1 cellular context compared by ENCODE assay signal in genomic region chr3:184135149-184135910, GRCh38.
TF ChIP-seq lines count a peak whose summit lies in the region.

Gene EIF2B5 (plus strand): TSS chr3:184135358. CDS start chr3:184135386, 28 bp downstream.

TF ChIP-seq in K562, 482 proteins besides CTCF, POLR2A, EP300 and RAD21 (continued from another document and continues in another):
- TF ChIP-seq ZFP36 (IDR thresholded peaks at IDR 0.05; ENCODE audit: low read depth, low read length, partially characterized antibody) (peak; percentile 29), ARID3B (CRISPR knock-in tag; IDR thresholded peaks at IDR 0.05; ENCODE audit: borderline replicate concordance) (no peak), CHD7 (IDR thresholded peaks at IDR 0.05; ENCODE audit: low read depth, low read length) (no peak), THRB (CRISPR knock-in tag; conservative IDR thresholded peaks at IDR 0.05) (no peak; the same call in 1 of the 2 replicates), ZNF12 (CRISPR knock-in tag; IDR thresholded peaks at IDR 0.05) (0 out of 2 replicates have a peak, but pooled peaks have one; percentile 20), SAP30 (IDR thresholded peaks at IDR 0.05; ENCODE audit: borderline replicate concordance, insufficient read depth, low read depth, low read length, poor library complexity, severe bottlenecking) (peak; percentile 83), CEBPB (tag; IDR thresholded peaks at IDR 0.05) (no peak), TSHZ1 (CRISPR knock-in tag; IDR thresholded peaks at IDR 0.05) (no peak), BRF2 (IDR thresholded peaks at IDR 0.05; ENCODE audit: borderline replicate concordance, insufficient read depth, insufficient read length) (no peak), FIP1L1 (IDR thresholded peaks at IDR 0.05; ENCODE audit: low read depth, low read length, poor library complexity, severe bottlenecking) (no peak), ZNF347 (CRISPR knock-in tag; IDR thresholded peaks at IDR 0.05; ENCODE audit: low read depth) (no peak), MECOM (CRISPR knock-in tag; IDR thresholded peaks at IDR 0.05) (no peak), HINFP (tag; conservative IDR thresholded peaks at IDR 0.05; ENCODE audit: low read depth) (no peak), ETV6 (IDR thresholded peaks at IDR 0.05; ENCODE audit: borderline replicate concordance in 1 of 2, low read depth in 2 of 2, low read length in 1 of 2) (0 out of 4 replicates have a peak, but pooled peaks have one; percentile 45 to 58), ETV6 (CRISPR knock-in tag; IDR thresholded peaks at IDR 0.05; ENCODE audit: borderline replicate concordance) (no peak), MTA1 (IDR thresholded peaks at IDR 0.05; ENCODE audit: borderline replicate concordance) (no peak), FUS (optimal IDR thresholded peaks at IDR 0.05; ENCODE audit: low read depth, low read length) (no peak), CAMTA2 (CRISPR knock-in tag; conservative IDR thresholded peaks at IDR 0.05) (no peak), ZNF134 (CRISPR knock-in tag; conservative IDR thresholded peaks at IDR 0.05) (no peak), PHF21A (IDR thresholded peaks at IDR 0.05; ENCODE audit: borderline replicate concordance, low read depth) (no peak), ZNF57 (CRISPR knock-in tag; IDR thresholded peaks at IDR 0.05) (no peak), ELK3 (CRISPR knock-in tag; IDR thresholded peaks at IDR 0.05) (no peak), ATF2 (CRISPR knock-in tag; IDR thresholded peaks at IDR 0.05) (no peak), ZNF507 (tag; conservative IDR thresholded peaks at IDR 0.05) (no peak), ETV1 (tag; conservative IDR thresholded peaks at IDR 0.05; ENCODE audit: low read depth) (peak; percentile 92), EGR1 (conservative IDR thresholded peaks at IDR 0.05) (no peak), ZFP30 (CRISPR knock-in tag; IDR thresholded peaks at IDR 0.05; ENCODE audit: borderline replicate concordance) (no peak), HEY1 (CRISPR knock-in tag; IDR thresholded peaks at IDR 0.05; ENCODE audit: borderline replicate concordance) (no peak), FOXA3 (CRISPR knock-in tag; conservative IDR thresholded peaks at IDR 0.05 in 1 of 2, IDR thresholded peaks at IDR 0.05 in 1 of 2) (no peak), ATF1 (CRISPR knock-in tag; IDR thresholded peaks at IDR 0.05) (no peak), ATF1 (tag; IDR thresholded peaks at IDR 0.05) (peak; percentile 76), ETS2 (tag; IDR thresholded peaks at IDR 0.05; ENCODE audit: borderline replicate concordance, poor library complexity, severe bottlenecking) (no peak), HMG20B (CRISPR knock-in tag; IDR thresholded peaks at IDR 0.05) (no peak)
